31 cellular contexts compared by ENCODE assay signal in the genomic region with DNA sequence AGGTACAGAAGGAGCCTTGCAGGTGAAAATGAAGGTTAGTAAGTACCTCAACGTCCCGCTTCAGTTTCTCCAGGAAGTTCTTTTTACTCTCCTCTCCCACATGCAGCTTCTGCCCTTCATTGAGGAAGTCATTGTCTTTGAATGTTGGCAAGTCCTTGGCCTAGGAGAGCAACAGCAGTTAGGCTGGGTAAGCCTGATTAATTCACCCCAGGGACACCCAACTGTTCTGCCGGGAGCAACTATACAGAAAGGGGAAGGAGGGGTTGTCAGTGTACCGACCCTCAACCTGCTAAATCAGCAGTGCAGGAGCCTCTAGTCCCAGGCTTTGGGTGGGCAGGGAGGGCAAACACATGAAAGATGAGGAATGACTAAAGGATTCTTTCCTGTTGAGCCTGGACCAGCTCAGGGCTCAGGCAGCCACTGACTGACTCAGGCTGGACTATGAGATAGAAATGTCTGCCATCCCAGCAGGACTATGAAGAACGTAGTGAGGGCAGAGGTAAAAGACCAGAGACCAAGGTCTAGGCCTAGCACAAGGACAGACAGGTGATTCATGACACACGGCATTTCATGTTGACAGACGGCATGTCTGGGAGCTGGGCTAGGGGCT. TPM values are rescaled to one million over a fixed set of nuclear protein-coding genes. Genes with fewer than 3 reads are reported as not detected.
"Had no signal": no experiment of that assay in that cellular context is flagged by ENCODE, and none has a peak within 500 bp of the region (broad histone marks: within the 10 kb centered on the region; RNA-seq: fewer than 3 reads in every experiment).

No MANE protein-coding gene starts in this region.

- ATAC-seq: activated CD8-positive, alpha-beta T cell treated with anti-CD3 and anti-CD28 coated beads for 36 hours; activated naive CD8-positive, alpha-beta T cell treated with anti-CD3 and anti-CD28 coated beads, Interleukin-2, amount 50 U/mL, for 24 hours; activated T-cell treated with anti-CD3 and anti-CD28 coated beads, Interleukin-2, amount 50 U/mL, for 4 hours; activated T-helper 17 cell treated with anti-CD3 and anti-CD28 coated beads, Interleukin-2, amount 50 U/mL, for 72 hours; gastroesophageal sphincter; left cardiac atrium; left ventricle myocardium superior; pancreas; right cardiac atrium; stimulated activated naive CD8-positive, alpha-beta T cell treated with anti-CD3 and anti-CD28 coated beads, Interleukin-15, Interleukin-2, amounts not matched to agents 100 U/mL and 50 U/mL, for 24 hours; T-helper 17 cell had no signal

- DNase-seq: activated B cell treated with CpG ODN at 0.5 μM for 24 hours; activated CD4-positive, alpha-beta T cell treated with anti-CD3 and anti-CD28 coated beads, Interleukin-2, amount 50 U/mL, for 1 hour; activated CD8-positive, alpha-beta T cell treated with anti-CD3 and anti-CD28 coated beads for 36 hours; activated naive CD8-positive, alpha-beta T cell treated with anti-CD3 and anti-CD28 coated beads, Interleukin-2, amount 50 U/mL, for 24 hours; activated T-cell treated with anti-CD3 and anti-CD28 coated beads, Interleukin-2, amount 50 U/mL, for 4 hours; amygdala; central memory CD4-positive, alpha-beta T cell; dermis blood vessel endothelial cell; effector CD4-positive, alpha-beta T cell; islet precursor cell; left cardiac atrium; left ventricle myocardium superior; pancreas; right cardiac atrium; stimulated activated CD4-positive, alpha-beta T cell treated with anti-CD3 and anti-CD28 coated beads, Interleukin-2, amount 100 ng/mL, for 48 hours; stimulated activated naive CD8-positive, alpha-beta T cell treated with anti-CD3 and anti-CD28 coated beads, Interleukin-15, Interleukin-2, amounts not matched to agents 100 U/mL and 50 U/mL, for 24 hours; T-helper 17 cell; T1000; testis; transverse colon had no signal

- H3K9me3 ChIP-seq: breast epithelium, gastroesophageal sphincter, neutrophil, pancreas, prostate gland, testis, transverse colon had no signal

- FAIRE-seq: colon, pancreas, urothelium cell line had no signal

- H3K4me2 ChIP-seq: hepatocyte had no signal

- H3K27ac Mint-ChIP-seq: activated B cell treated with CpG ODN at 0.5 μM for 24 hours; activated CD8-positive, alpha-beta T cell treated with anti-CD3 and anti-CD28 coated beads for 36 hours; activated T-helper 17 cell treated with anti-CD3 and anti-CD28 coated beads, Interleukin-2, amount 50 U/mL, for 72 hours; nephron; T-helper 17 cell had no signal

- H3K4me1 Mint-ChIP-seq: activated B cell treated with CpG ODN at 0.5 μM for 24 hours; activated naive CD4-positive, alpha-beta T cell treated with anti-CD3 and anti-CD28 coated beads, Interleukin-2, amount 50 U/mL, for 24 hours; activated naive CD8-positive, alpha-beta T cell treated with anti-CD3 and anti-CD28 coated beads, Interleukin-2, amount 50 U/mL, for 24 hours; activated T-helper 17 cell treated with anti-CD3 and anti-CD28 coated beads, Interleukin-2, amount 50 U/mL, for 72 hours; nephron had no signal

- H3K27me3 Mint-ChIP-seq: activated B cell treated with CpG ODN at 0.5 μM for 24 hours; activated CD8-positive, alpha-beta T cell treated with anti-CD3 and anti-CD28 coated beads for 36 hours; activated naive CD4-positive, alpha-beta T cell treated with anti-CD3 and anti-CD28 coated beads, Interleukin-2, amount 50 U/mL, for 24 hours; activated naive CD8-positive, alpha-beta T cell treated with anti-CD3 and anti-CD28 coated beads, Interleukin-2, amount 50 U/mL, for 24 hours; activated T-helper 17 cell treated with anti-CD3 and anti-CD28 coated beads, Interleukin-2, amount 50 U/mL, for 72 hours; T-helper 17 cell had no signal

- H3K27me3 ChIP-seq: breast epithelium, gastroesophageal sphincter, hepatocyte, neutrophil, pancreas, testis, transverse colon had no signal

- H3K79me2 ChIP-seq: hepatocyte had no signal

- H3K9me3 Mint-ChIP-seq: activated B cell treated with CpG ODN at 0.5 μM for 24 hours; activated CD8-positive, alpha-beta T cell treated with anti-CD3 and anti-CD28 coated beads for 36 hours; activated naive CD4-positive, alpha-beta T cell treated with anti-CD3 and anti-CD28 coated beads, Interleukin-2, amount 50 U/mL, for 24 hours; activated naive CD8-positive, alpha-beta T cell treated with anti-CD3 and anti-CD28 coated beads, Interleukin-2, amount 50 U/mL, for 24 hours; activated T-cell treated with anti-CD3 and anti-CD28 coated beads, Interleukin-2, amount 50 U/mL, for 4 hours; activated T-helper 17 cell treated with anti-CD3 and anti-CD28 coated beads, Interleukin-2, amount 50 U/mL, for 72 hours; nephron had no signal

- H3K4me3 Mint-ChIP-seq: activated B cell treated with CpG ODN at 0.5 μM for 24 hours; activated CD8-positive, alpha-beta T cell treated with anti-CD3 and anti-CD28 coated beads for 36 hours; activated naive CD4-positive, alpha-beta T cell treated with anti-CD3 and anti-CD28 coated beads, Interleukin-2, amount 50 U/mL, for 24 hours; activated naive CD8-positive, alpha-beta T cell treated with anti-CD3 and anti-CD28 coated beads, Interleukin-2, amount 50 U/mL, for 24 hours; activated T-cell treated with anti-CD3 and anti-CD28 coated beads, Interleukin-2, amount 50 U/mL, for 4 hours; activated T-helper 17 cell treated with anti-CD3 and anti-CD28 coated beads, Interleukin-2, amount 50 U/mL, for 72 hours; nephron; T-helper 17 cell had no signal

- H3K4me3 ChIP-seq: breast epithelium, gastroesophageal sphincter, hepatocyte, pancreas, prostate gland, testis, transverse colon had no signal

- H2AFZ ChIP-seq: hepatocyte had no signal

- H3K4me1 ChIP-seq: breast epithelium, gastroesophageal sphincter, pancreas, prostate gland, testis, transverse colon had no signal

- H3K27ac ChIP-seq: breast epithelium, epithelial cell of prostate, gastroesophageal sphincter, hepatocyte, neutrophil, pancreas, prostate gland, testis, transverse colon had no signal

RNA-seq across cellular contexts. Expression of gene PCGF2, which starts 29.6 kb away (rescaled TPM):
- total RNA-seq: activated B cell treated with CpG ODN at 0.5 μM for 24 hours, T-helper 17 cell had no signal
